15 cellular contexts compared by ENCODE assay signal in genomic region chr11:102393272-102393730, GRCh38. TPM values are rescaled to one million over a fixed set of nuclear protein-coding genes. Genes with fewer than 3 reads are reported as not detected.
DNase-seq lines count a peak whose midpoint lies in the region; ATAC-seq and TF ChIP-seq lines count a peak whose summit lies in the region.
"Had no signal": no experiment of that assay in that cellular context is flagged by ENCODE, and none has a peak within 500 bp of the region (broad histone marks: within the 10 kb centered on the region; RNA-seq: fewer than 3 reads in every experiment).

No MANE protein-coding gene starts in this region.

- intact Hi-C loops in esophagus muscularis mucosa (cut with DNase I): loop anchor here (5.0 kb wide), 2 partner anchors 59 to 104 kb away; partner anchors contain the start of gene TMEM123

- H3K4me3 ChIP-seq in endodermal cell (ENCODE audit: low read length) (no peak overlapping the region), esophagus muscularis mucosa (no peak overlapping the region)
- H3K4me3 ChIP-seq: skin epidermis, stomach had no signal

- H3K9me3 Mint-ChIP-seq in activated naive CD8-positive, alpha-beta T cell (ENCODE audit: low read depth): no peaks in the 10 kb centered on the region
- no peaks in the 10 kb centered on the region for H3K9me3 Mint-ChIP-seq in activated naive CD8-positive, alpha-beta T cell treated with anti-CD3 and anti-CD28 coated beads, Interleukin-2, amount 50 U/mL, for 24 hours
- H3K9me3 Mint-ChIP-seq in endodermal cell: no peaks in the 10 kb centered on the region
- H3K9me3 Mint-ChIP-seq in stimulated activated naive B cell treated with anti-CD40 and anti-IgM and Interleukin-4, amounts not matched to agents 10 μg/mL and 1 μg/mL and 100 μg/mL, for 72 hours: peaks cover 5% of the 10 kb centered on the region in 2 donors

- no peak for TF ChIP-seq EP300 in esophagus muscularis mucosa (IDR thresholded peaks at IDR 0.05)

- H3K27ac ChIP-seq in RWPE1 (peak overlapping the region; percentile 25), endodermal cell (ENCODE audit: low read depth, low read length) (no peak overlapping the region), esophagus muscularis mucosa (replicated peaks in 1 of 4) (no peak overlapping the region)
- H3K27ac ChIP-seq: skin epidermis, stomach had no signal

- peaks cover 60% of the 10 kb centered on the region for H3K4me1 Mint-ChIP-seq in activated naive CD8-positive, alpha-beta T cell (ENCODE audit: low read depth)
- H3K4me1 Mint-ChIP-seq in activated naive CD8-positive, alpha-beta T cell treated with anti-CD3 and anti-CD28 coated beads, Interleukin-2, amount 50 U/mL, for 24 hours: peaks cover 52% of the 10 kb centered on the region
- peaks cover 3% of the 10 kb centered on the region for H3K4me1 Mint-ChIP-seq in endodermal cell
- H3K4me1 Mint-ChIP-seq in stimulated activated naive B cell treated with anti-CD40 and anti-IgM and Interleukin-4, amounts not matched to agents 10 μg/mL and 1 μg/mL and 100 μg/mL, for 72 hours: peaks cover 26 to 51% of the 10 kb centered on the region in 2 donors

- H3K36me3 ChIP-seq in endodermal cell (ENCODE audit: control insufficient read depth, insufficient read depth, low read length): peaks cover 82% of the 10 kb centered on the region
- H3K36me3 ChIP-seq in esophagus muscularis mucosa: peaks cover 8 to 69% (median 58%) of the 10 kb centered on the region in 4 donors

- H3K4me1 ChIP-seq in endodermal cell (ENCODE audit: control insufficient read depth, insufficient read depth, low read length) (peaks cover 2% of the 10 kb centered on the region), esophagus muscularis mucosa (peaks cover 0 to 15% (median 13%) of the 10 kb centered on the region in 4 donors)

- H3K9ac ChIP-seq in endodermal cell (ENCODE audit: extremely low read depth, low read length, poor library complexity, severe bottlenecking): no peak overlapping the region

- H3K27me3 ChIP-seq in endodermal cell (ENCODE audit: control insufficient read depth, insufficient read depth, low read length, poor library complexity, severe bottlenecking) (no peaks in the 10 kb centered on the region), esophagus muscularis mucosa (no peaks in the 10 kb centered on the region)
- H3K27me3 ChIP-seq: stomach had no signal

- CTCF ChIA-PET in RWPE1 (lab: Yijun Ruan, JAX): interaction anchor here (0.5 to 1.0 kb wide), 4 partner anchors 13 to 273 kb away, joined by 3 to 4 read pairs (median 4); no protein-coding TSS in a partner anchor

- H3K9me3 ChIP-seq in endodermal cell (ENCODE audit: control insufficient read depth, low read length) (peaks cover 9% of the 10 kb centered on the region), esophagus muscularis mucosa (no peaks in the 10 kb centered on the region)
- H3K9me3 ChIP-seq: stomach had no signal

- TF ChIP-seq CTCF in RWPE1 (conservative IDR thresholded peaks at IDR 0.05; ENCODE audit: low read depth): no peak
- no peak for TF ChIP-seq CTCF in endodermal cell (conservative IDR thresholded peaks at IDR 0.05)
- no peak for TF ChIP-seq CTCF in esophagus muscularis mucosa (IDR thresholded peaks at IDR 0.05)

- no peak for DNase-seq in activated naive CD8-positive, alpha-beta T cell treated with anti-CD3 and anti-CD28 coated beads, Interleukin-2, amount 50 U/mL, for 24 hours
- no peak for DNase-seq in RWPE1 (ENCODE audit: low spot score)
- peak; percentile 55 for DNase-seq in endodermal cell
- no peak for DNase-seq in stimulated activated naive B cell treated with anti-CD40 and anti-IgM and Interleukin-4, amounts not matched to agents 10 μg/mL and 1 μg/mL and 100 μg/mL, for 72 hours
- no peak for DNase-seq in NCI-H526 (lab: John Stamatoyannopoulos, UW)
- no peak for DNase-seq in Kasumi-1 (lab: John Stamatoyannopoulos, UW)
- no peak for DNase-seq in esophagus muscularis mucosa (ENCODE audit: extremely low spot score)
- DNase-seq: activated CD8-positive, alpha-beta memory T cell treated with anti-CD3 and anti-CD28 coated beads for 24 hours; central memory CD4-positive, alpha-beta T cell; mesenchymal stem cell; NCI-H1436 treated with DMSO at 0.1 percent for 48 hours; NCI-H510A treated with DMSO at 0.1 percent for 48 hours; stomach had no signal

- no peak overlapping the region for H3K4me3 Mint-ChIP-seq in activated naive CD8-positive, alpha-beta T cell
- H3K4me3 Mint-ChIP-seq in activated naive CD8-positive, alpha-beta T cell treated with anti-CD3 and anti-CD28 coated beads, Interleukin-2, amount 50 U/mL, for 24 hours: no peak overlapping the region
- no peak overlapping the region for H3K4me3 Mint-ChIP-seq in endodermal cell
- peak overlapping the region in 1 of 2 donors; percentile 9 for H3K4me3 Mint-ChIP-seq in stimulated activated naive B cell treated with anti-CD40 and anti-IgM and Interleukin-4, amounts not matched to agents 10 μg/mL and 1 μg/mL and 100 μg/mL, for 72 hours

- no peak for ATAC-seq in activated naive CD8-positive, alpha-beta T cell treated with anti-CD3 and anti-CD28 coated beads, Interleukin-2, amount 50 U/mL, for 24 hours
- peak; percentile 13 to 24 for ATAC-seq in stimulated activated naive B cell treated with anti-CD40 and anti-IgM and Interleukin-4, amounts not matched to agents 10 μg/mL and 1 μg/mL and 100 μg/mL, for 72 hours (replicated peaks)

- H3K36me3 Mint-ChIP-seq in activated naive CD8-positive, alpha-beta T cell: peaks cover 19% of the 10 kb centered on the region
- H3K36me3 Mint-ChIP-seq in activated naive CD8-positive, alpha-beta T cell treated with anti-CD3 and anti-CD28 coated beads, Interleukin-2, amount 50 U/mL, for 24 hours (ENCODE audit: low read depth): peaks cover 57% of the 10 kb centered on the region
- peaks cover 60% of the 10 kb centered on the region for H3K36me3 Mint-ChIP-seq in endodermal cell (ENCODE audit: low read depth)
- peaks cover 33 to 51% of the 10 kb centered on the region in 2 donors for H3K36me3 Mint-ChIP-seq in stimulated activated naive B cell treated with anti-CD40 and anti-IgM and Interleukin-4, amounts not matched to agents 10 μg/mL and 1 μg/mL and 100 μg/mL, for 72 hours

- H3K27me3 Mint-ChIP-seq in activated naive CD8-positive, alpha-beta T cell: no peaks in the 10 kb centered on the region
- H3K27me3 Mint-ChIP-seq in activated naive CD8-positive, alpha-beta T cell treated with anti-CD3 and anti-CD28 coated beads, Interleukin-2, amount 50 U/mL, for 24 hours: no peaks in the 10 kb centered on the region
- no peaks in the 10 kb centered on the region for H3K27me3 Mint-ChIP-seq in endodermal cell (ENCODE audit: insufficient read depth)
- H3K27me3 Mint-ChIP-seq in stimulated activated naive B cell treated with anti-CD40 and anti-IgM and Interleukin-4, amounts not matched to agents 10 μg/mL and 1 μg/mL and 100 μg/mL, for 72 hours: no peaks in the 10 kb centered on the region

- WGBS in endodermal cell (ENCODE audit: insufficient coverage in 1 of 2, insufficient read length in 1 of 2), 2 experiments: 100% methylated on average over 2 of the region's 2 CpGs; no CpG with 5 or more reads in 1 of the 2 experiments
- WGBS in esophagus muscularis mucosa: 100% methylated on average over 2 of the region's 2 CpGs

- H3K27ac Mint-ChIP-seq in activated naive CD8-positive, alpha-beta T cell: peak overlapping the region; percentile 64
- H3K27ac Mint-ChIP-seq in activated naive CD8-positive, alpha-beta T cell treated with anti-CD3 and anti-CD28 coated beads, Interleukin-2, amount 50 U/mL, for 24 hours: no peak overlapping the region
- H3K27ac Mint-ChIP-seq in endodermal cell: peak overlapping the region; percentile 36
- peak overlapping the region; percentile 90 for H3K27ac Mint-ChIP-seq in stimulated activated naive B cell treated with anti-CD40 and anti-IgM and Interleukin-4, amounts not matched to agents 10 μg/mL and 1 μg/mL and 100 μg/mL, for 72 hours

- POLR2A ChIA-PET in RWPE1 (lab: Yijun Ruan, JAX; ENCODE audit: low non-redundant PET): no interaction called here

- no peak for TF ChIP-seq POLR2A in esophagus muscularis mucosa (IDR thresholded peaks at IDR 0.05; ENCODE audit: low read depth)

RNA-seq across cellular contexts. Expression of gene BIRC2, which starts 46.3 kb away (rescaled TPM):
- total RNA-seq in endodermal cell (10 to 100 TPM; 45.4 to 55.3 TPM), esophagus muscularis mucosa (10 to 100 TPM; 25.6 to 40.3 (median 33.5) TPM)
- 50.3 TPM for polyA plus RNA-seq in endodermal cell (2013, experiment 1 of 2)
- polyA plus RNA-seq in endodermal cell (2013, experiment 2 of 2): 37.7 TPM

RNA-seq across cellular contexts. Expression of gene TMEM123, which starts 59.3 kb away (rescaled TPM):
- total RNA-seq in endodermal cell (100 to 1,000 TPM; 216 to 256 TPM), esophagus muscularis mucosa (100 to 1,000 TPM in 1 of 4 donors, 10 to 100 TPM in 3; 82.7 to 116 (median 88.8) TPM)
- 193 TPM for polyA plus RNA-seq in endodermal cell (2013, experiment 1 of 2)
- 178 TPM for polyA plus RNA-seq in endodermal cell (2013, experiment 2 of 2)
